ENCODE assay signal across 1 cellular context in the genomic region with DNA sequence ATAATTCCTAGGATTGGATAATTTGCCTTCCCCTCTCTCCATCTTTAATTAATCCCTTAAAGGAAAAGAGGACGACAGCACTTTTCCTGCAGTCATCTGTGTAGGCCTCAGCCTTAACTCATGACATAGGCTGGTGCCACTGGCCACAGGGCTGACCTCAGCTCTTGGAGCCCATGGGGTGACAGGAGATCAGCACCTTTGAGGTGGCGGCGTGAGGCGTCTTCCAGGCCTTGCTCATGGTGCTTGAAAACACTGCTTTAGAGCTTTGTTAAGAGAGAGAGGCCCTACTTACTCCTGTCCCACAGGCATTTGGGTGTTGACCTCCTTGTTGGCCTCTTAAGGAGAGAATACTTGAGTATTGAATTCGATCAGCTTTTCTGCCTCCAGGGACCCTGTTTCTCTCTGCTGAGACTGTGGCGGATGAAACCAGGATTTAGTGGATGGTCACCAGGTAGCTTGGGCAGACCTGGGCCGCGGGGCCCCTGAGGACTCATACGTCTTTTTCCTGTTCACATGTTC.
TF ChIP-seq lines count a peak whose summit lies in the region.

No MANE protein-coding gene starts in this region.

TF ChIP-seq in GM12878, 131 proteins besides CTCF, POLR2A, EP300 and RAD21 (continued from another document):
- TF ChIP-seq CEBPZ (IDR thresholded peaks at IDR 0.05; ENCODE audit: low read depth, low read length) (no peak), POLR2AphosphoS5 (IDR thresholded peaks at IDR 0.05; ENCODE audit: low read length) (peak; percentile 26; the same call in 1 of the 2 replicates), ZBTB33 (IDR thresholded peaks at IDR 0.05) (no peak), TBL1XR1 (IDR thresholded peaks at IDR 0.05; ENCODE audit: low read depth, low read length) (0 out of 2 replicates have a peak, but pooled peaks have one; percentile 37), ATF3 (IDR thresholded peaks at IDR 0.05; ENCODE audit: borderline replicate concordance, extremely low read depth, low read depth, low read length) (no peak)
